Comparison of ENCODE assay signal across 13 cellular contexts in the genomic region with DNA sequence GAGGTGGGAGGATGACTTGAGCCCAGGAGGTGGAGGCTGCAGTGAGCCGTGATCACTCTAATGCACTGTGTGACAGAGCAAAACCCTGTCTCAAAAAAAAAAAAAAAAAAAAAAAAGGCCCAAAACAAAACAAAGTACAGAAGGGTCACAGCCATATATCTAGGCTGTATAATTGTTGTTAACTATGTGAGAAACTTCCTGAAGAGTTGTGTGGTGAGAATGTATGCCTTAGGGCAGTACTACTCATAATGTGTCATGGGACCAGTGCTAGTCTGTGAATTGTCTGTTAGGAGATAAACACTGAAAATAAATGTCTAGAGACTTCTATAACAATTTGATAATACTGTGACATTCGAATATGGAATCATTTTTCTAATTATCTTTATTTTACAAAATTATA. TPM values are rescaled to one million over a fixed set of nuclear protein-coding genes. Genes with fewer than 3 reads are reported as not detected.
DNase-seq lines count a peak whose midpoint lies in the region; ATAC-seq and TF ChIP-seq lines count a peak whose summit lies in the region.
"Had no signal": no experiment of that assay in that cellular context is flagged by ENCODE, and none has a peak within 500 bp of the region (broad histone marks: within the 10 kb centered on the region; RNA-seq: fewer than 3 reads in every experiment).

No MANE protein-coding gene starts in this region.

- H3K9me3 Mint-ChIP-seq in central memory CD8-positive, alpha-beta T cell, result no peaks in the 10 kb centered on the region
- no peaks in the 10 kb centered on the region for H3K9me3 Mint-ChIP-seq in naive thymus-derived CD4-positive, alpha-beta T cell
- H3K9me3 Mint-ChIP-seq: nephron had no signal

- no peaks in the 10 kb centered on the region for H3K4me1 ChIP-seq in mucosa of descending colon (ENCODE audit: low read depth)
- H3K4me1 ChIP-seq in naive thymus-derived CD4-positive, alpha-beta T cell (ENCODE audit: control insufficient read depth in 2 of 2, insufficient read depth in 2 of 2, low read length in 2 of 2), result peaks cover 0 to 6% of the 10 kb centered on the region in 2 donors

- no peak overlapping the region for H3K4me3 Mint-ChIP-seq in central memory CD8-positive, alpha-beta T cell
- peak overlapping the region in 1 of 10 donors; percentile 43 for H3K4me3 Mint-ChIP-seq in naive thymus-derived CD4-positive, alpha-beta T cell
- H3K4me3 Mint-ChIP-seq: nephron had no signal

- POLR2A ChIA-PET in naive thymus-derived CD4-positive, alpha-beta T cell (lab: Charles Lee), result no interaction called here

- H3K4me3 ChIP-seq in mucosa of descending colon, result no peak overlapping the region
- H3K4me3 ChIP-seq in naive thymus-derived CD4-positive, alpha-beta T cell (ENCODE audit: low read length), result no peak overlapping the region

- no peak for ATAC-seq in central memory CD8-positive, alpha-beta T cell (replicated peaks; ENCODE audit: extremely low read depth, poor library complexity, severe bottlenecking)
- ATAC-seq in mucosa of descending colon (peak; percentile 57), HG03457 (IDR thresholded peaks at IDR 0.05; ENCODE audit: unreplicated experiment) (no peak)
- ATAC-seq in naive thymus-derived CD4-positive, alpha-beta T cell, result no peak

- CTCF ChIA-PET in naive thymus-derived CD4-positive, alpha-beta T cell (lab: Charles Lee), result no interaction called here

- no peak overlapping the region for H3K27ac ChIP-seq in naive thymus-derived CD4-positive, alpha-beta T cell (ENCODE audit: low read depth, low read length)

- no peaks in the 10 kb centered on the region for H3K36me3 ChIP-seq in mucosa of descending colon (ENCODE audit: low read depth)
- peaks cover 0 to 7% (median 0%) of the 10 kb centered on the region in 3 experiments for H3K36me3 ChIP-seq in naive thymus-derived CD4-positive, alpha-beta T cell (ENCODE audit: control insufficient read depth in 2 of 3, insufficient read depth in 3 of 3, low read length in 3 of 3)

- H3K27ac Mint-ChIP-seq in central memory CD8-positive, alpha-beta T cell (ENCODE audit: low read depth), result peak overlapping the region; percentile 86
- H3K27ac Mint-ChIP-seq in naive thymus-derived CD4-positive, alpha-beta T cell, result peak overlapping the region in 2 of 9 donors; percentile 17 to 47
- H3K27ac Mint-ChIP-seq: nephron had no signal

- H3K4me1 Mint-ChIP-seq in central memory CD8-positive, alpha-beta T cell, result peaks cover 49% of the 10 kb centered on the region
- peaks cover 4 to 75% (median 56%) of the 10 kb centered on the region in 7 donors for H3K4me1 Mint-ChIP-seq in naive thymus-derived CD4-positive, alpha-beta T cell
- H3K4me1 Mint-ChIP-seq: nephron had no signal

- TF ChIP-seq CTCF in mucosa of descending colon (IDR thresholded peaks at IDR 0.05), result no peak

- DNase-seq in Daoy (ENCODE audit: low read depth) (peak; percentile 79), LHCN-M2 (ENCODE audit: low read depth) (peak; percentile 47), mucosa of descending colon (no peak), HT-29 (ENCODE audit: low spot score) (no peak), HuH-7.5 (ENCODE audit: low spot score) (no peak)
- no peak for DNase-seq in central memory CD8-positive, alpha-beta T cell (ENCODE audit: low spot score in 2 of 2)
- DNase-seq in naive thymus-derived CD4-positive, alpha-beta T cell, result no peak
- DNase-seq: activated CD8-positive, alpha-beta memory T cell treated with anti-CD3 and anti-CD28 coated beads, Interleukin-2, amount 50 U/mL, for 48 hours; aorta; COR-L47; NCI-H2171 had no signal

- no peaks in the 10 kb centered on the region for H3K27me3 ChIP-seq in naive thymus-derived CD4-positive, alpha-beta T cell (ENCODE audit: control insufficient read depth in 2 of 2, insufficient read depth in 2 of 2, low read length in 2 of 2)

- no peaks in the 10 kb centered on the region for H3K9me3 ChIP-seq in mucosa of descending colon
- no peaks in the 10 kb centered on the region for H3K9me3 ChIP-seq in naive thymus-derived CD4-positive, alpha-beta T cell (ENCODE audit: control insufficient read depth in 2 of 3, low read length in 3 of 3)

- peaks cover 14% of the 10 kb centered on the region for H3K36me3 Mint-ChIP-seq in central memory CD8-positive, alpha-beta T cell (ENCODE audit: insufficient read depth)
- peaks cover 3 to 33% (median 15%) of the 10 kb centered on the region in 5 donors for H3K36me3 Mint-ChIP-seq in naive thymus-derived CD4-positive, alpha-beta T cell

- intact Hi-C loops in mucosa of descending colon (cut with DNase I, micrococcal nuclease), result no loop called here
- intact Hi-C loops in naive thymus-derived CD4-positive, alpha-beta T cell (cut with micrococcal nuclease), result no loop called here

- H3K27me3 Mint-ChIP-seq in central memory CD8-positive, alpha-beta T cell, result no peaks in the 10 kb centered on the region
- H3K27me3 Mint-ChIP-seq in naive thymus-derived CD4-positive, alpha-beta T cell, result no peaks in the 10 kb centered on the region

RNA-seq across cellular contexts. Expression of a gene that starts 43.1 kb away (rescaled TPM):
- total RNA-seq in Daoy (2014; rRNA removed; shearing (Covaris generic)), result 3.6 and 8.2 TPM in 2 replicates
- total RNA-seq in LHCN-M2 (2014; rRNA removed) (10.6 and 13.0 TPM in 2 replicates), mucosa of descending colon (10 to 100 TPM; 28.4 to 43.7 (median 40.2) TPM)
- polyA plus RNA-seq in LHCN-M2 (2012), result 3.8 TPM
- 23.8 and 27.3 TPM in 2 replicates for total RNA-seq in HT-29 (2014; rRNA removed; shearing (Covaris generic))
- 10 to 100 TPM; 49.9 to 82.5 (median 76.4) TPM for total RNA-seq in naive thymus-derived CD4-positive, alpha-beta T cell
- 1 to 10 TPM; 3.9 to 5.0 TPM for polyA plus RNA-seq in naive thymus-derived CD4-positive, alpha-beta T cell

Comparison
In these comparisons a context has a peak if more than half of its experiments do, and no peak if none do; other contexts are left out.
1. DNase-seq: peak in Daoy (single experiment) and LHCN-M2 (single experiment); none in central memory CD8-positive, alpha-beta T cell (0 of 2), mucosa of descending colon (0 of 3), HT-29 (single experiment), HuH-7.5 (single experiment) and naive thymus-derived CD4-positive, alpha-beta T cell (0 of 9).